ENCODE assay signal across 8 cellular contexts in genomic region chr7:47291461-47292051, GRCh38.
A peak's percentile ranks its signal among the peaks of the same experiment; 100 is the strongest.
DNase-seq lines count a peak whose midpoint lies in the region; ATAC-seq and TF ChIP-seq lines count a peak whose summit lies in the region.

No MANE protein-coding gene starts in this region.

- intact Hi-C loops in lower leg skin (cut with DNase I; ENCODE audit: low total_unique reads): no loop called here

- no peak for TF ChIP-seq POLR2A in lower leg skin (IDR thresholded peaks at IDR 0.05)

- 25 to 33% methylated on average over 4 of the region's 4 CpGs for WGBS in lower leg skin, 2 donors

- no peak overlapping the region for H3K4me3 ChIP-seq in lower leg skin (ENCODE audit: low read depth, poor library complexity, severe bottlenecking)

- peak; percentile 95 for DNase-seq in EL
- DNase-seq in activated T-cell treated with anti-CD3 and anti-CD28 coated beads, Interleukin-2, amount 50 U/mL, for 48 hours: peak; percentile 30 to 37
- peak; percentile 62 to 81 for DNase-seq in lower leg skin (ENCODE audit: low spot score in 2 of 2)
- DNase-seq in NCI-H1092 treated with DMSO at 0.1 percent for 48 hours (lab: John Stamatoyannopoulos, UW): no peak
- no peak for DNase-seq in midbrain (lab: John Stamatoyannopoulos, UW)
- no peak for DNase-seq in DMS153 treated with DMSO at 0.1 percent for 48 hours (lab: John Stamatoyannopoulos, UW; ENCODE audit: unreplicated experiment)

- ATAC-seq in GM19463 (IDR thresholded peaks at IDR 0.05; ENCODE audit: unreplicated experiment) (peak; percentile 96), HG03460 (IDR thresholded peaks at IDR 0.05; ENCODE audit: unreplicated experiment) (peak; percentile 90)

- TF ChIP-seq CTCF in lower leg skin (IDR thresholded peaks at IDR 0.05): no peak

Comparison
In these comparisons a context has a peak if more than half of its experiments do, and no peak if none do; other contexts are left out.
1. DNase-seq: peak in EL (single experiment), activated T-cell treated with anti-CD3 and anti-CD28 coated beads, Interleukin-2, amount 50 U/mL, for 48 hours (2 of 2) and lower leg skin (2 of 2); none in NCI-H1092 treated with DMSO at 0.1 percent for 48 hours (single experiment), midbrain (single experiment) and DMS153 treated with DMSO at 0.1 percent for 48 hours (single experiment).